15 cellular contexts compared by ENCODE assay signal in genomic region chr1:30513396-30514136, GRCh38.
DNase-seq lines count a peak whose midpoint lies in the region; ATAC-seq and TF ChIP-seq lines count a peak whose summit lies in the region.
"Had no signal": no experiment of that assay in that cellular context is flagged by ENCODE, and none has a peak within 500 bp of the region (broad histone marks: within the 10 kb centered on the region; RNA-seq: fewer than 3 reads in every experiment).

No MANE protein-coding gene starts in this region.

- ATAC-seq in natural killer cell treated with Interleukin-12 subunit alpha and Interleukin-12 subunit beta and Interleukin-15 and Interleukin-18, amount 100 ng/mL, for 72 hours = no peak
- ATAC-seq in natural killer cell = no peak
- ATAC-seq in left lobe of liver = peak; percentile 81
- ATAC-seq: GM12878 had no signal

- no peaks in the 10 kb centered on the region for H3K4me1 Mint-ChIP-seq in natural killer cell treated with Interleukin-12 subunit alpha and Interleukin-12 subunit beta and Interleukin-15 and Interleukin-18, amount 100 ng/mL, for 72 hours (ENCODE audit: low read depth in 2 of 2)
- H3K4me1 Mint-ChIP-seq in natural killer cell (no peaks in the 10 kb centered on the region), progenitor cell of endocrine pancreas (ENCODE audit: low read depth) (no peaks in the 10 kb centered on the region)

- H3K4me3 Mint-ChIP-seq in natural killer cell treated with Interleukin-12 subunit alpha and Interleukin-12 subunit beta and Interleukin-15 and Interleukin-18, amount 100 ng/mL, for 72 hours = no peak overlapping the region
- H3K4me3 Mint-ChIP-seq in natural killer cell (no peak overlapping the region), progenitor cell of endocrine pancreas (ENCODE audit: low read depth) (no peak overlapping the region)

- H3K36me3 Mint-ChIP-seq in natural killer cell treated with Interleukin-12 subunit alpha and Interleukin-12 subunit beta and Interleukin-15 and Interleukin-18, amount 100 ng/mL, for 72 hours = no peaks in the 10 kb centered on the region
- no peaks in the 10 kb centered on the region for H3K36me3 Mint-ChIP-seq in natural killer cell
- no peaks in the 10 kb centered on the region for H3K36me3 Mint-ChIP-seq in progenitor cell of endocrine pancreas (ENCODE audit: insufficient read depth)

- no peak overlapping the region for H3K27ac Mint-ChIP-seq in natural killer cell treated with Interleukin-12 subunit alpha and Interleukin-12 subunit beta and Interleukin-15 and Interleukin-18, amount 100 ng/mL, for 72 hours
- no peak overlapping the region for H3K27ac Mint-ChIP-seq in natural killer cell
- no peak overlapping the region for H3K27ac Mint-ChIP-seq in progenitor cell of endocrine pancreas

- intact Hi-C loops in natural killer cell (cut with micrococcal nuclease) = no loop called here

- DNase-seq in natural killer cell treated with Interleukin-12 subunit alpha and Interleukin-12 subunit beta and Interleukin-15 and Interleukin-18, amount 100 ng/mL, for 72 hours (ENCODE audit: low spot score) = peak; percentile 55
- no peak for DNase-seq in natural killer cell
- peak; percentile 43 for DNase-seq in left lobe of liver (ENCODE audit: low spot score)
- DNase-seq in progenitor cell of endocrine pancreas (ENCODE audit: low spot score, unreplicated experiment) = peak; percentile 8
- no peak for DNase-seq in GM20000 (ENCODE audit: low spot score)
- no peak for DNase-seq in amniotic stem cell (lab: John Stamatoyannopoulos, UW)
- DNase-seq in DMS153 treated with DMSO at 0.1 percent for 48 hours (lab: John Stamatoyannopoulos, UW; ENCODE audit: unreplicated experiment) = no peak
- DNase-seq in glomerular visceral epithelial cell (ENCODE audit: extremely low spot score) = no peak
- DNase-seq: C1 segment of cervical spinal cord, COR-L47, KG1, NCI-H1048, NCI-H2107, NCI-H345 had no signal

- H3K9me3 Mint-ChIP-seq in natural killer cell treated with Interleukin-12 subunit alpha and Interleukin-12 subunit beta and Interleukin-15 and Interleukin-18, amount 100 ng/mL, for 72 hours = no peaks in the 10 kb centered on the region
- no peaks in the 10 kb centered on the region for H3K9me3 Mint-ChIP-seq in natural killer cell
- no peaks in the 10 kb centered on the region for H3K9me3 Mint-ChIP-seq in progenitor cell of endocrine pancreas (ENCODE audit: low read depth)

- peaks cover 13 to 18% of the 10 kb centered on the region in 2 donors for H3K27me3 Mint-ChIP-seq in natural killer cell treated with Interleukin-12 subunit alpha and Interleukin-12 subunit beta and Interleukin-15 and Interleukin-18, amount 100 ng/mL, for 72 hours
- H3K27me3 Mint-ChIP-seq in natural killer cell (ENCODE audit: low read depth in 2 of 2) (peaks cover 12 to 20% of the 10 kb centered on the region in 2 donors), progenitor cell of endocrine pancreas (peaks cover 8% of the 10 kb centered on the region)

- TF ChIP-seq CTCF in natural killer cell (IDR thresholded peaks at IDR 0.05) = no peak
- TF ChIP-seq CTCF in progenitor cell of endocrine pancreas (IDR thresholded peaks at IDR 0.05; ENCODE audit: unreplicated experiment) = no peak
- TF ChIP-seq CTCF in GM20000 (IDR thresholded peaks at IDR 0.05; ENCODE audit: extremely low read depth, missing control alignments) = no peak

Comparison
In these comparisons a context has a peak if more than half of its experiments do, and no peak if none do; other contexts are left out.
1. DNase-seq: peak in natural killer cell treated with Interleukin-12 subunit alpha and Interleukin-12 subunit beta and Interleukin-15 and Interleukin-18, amount 100 ng/mL, for 72 hours (single experiment), left lobe of liver (single experiment) and progenitor cell of endocrine pancreas (single experiment); none in natural killer cell (single experiment), GM20000 (single experiment), amniotic stem cell (single experiment), DMS153 treated with DMSO at 0.1 percent for 48 hours (single experiment) and glomerular visceral epithelial cell (single experiment).